In the genomic region with DNA sequence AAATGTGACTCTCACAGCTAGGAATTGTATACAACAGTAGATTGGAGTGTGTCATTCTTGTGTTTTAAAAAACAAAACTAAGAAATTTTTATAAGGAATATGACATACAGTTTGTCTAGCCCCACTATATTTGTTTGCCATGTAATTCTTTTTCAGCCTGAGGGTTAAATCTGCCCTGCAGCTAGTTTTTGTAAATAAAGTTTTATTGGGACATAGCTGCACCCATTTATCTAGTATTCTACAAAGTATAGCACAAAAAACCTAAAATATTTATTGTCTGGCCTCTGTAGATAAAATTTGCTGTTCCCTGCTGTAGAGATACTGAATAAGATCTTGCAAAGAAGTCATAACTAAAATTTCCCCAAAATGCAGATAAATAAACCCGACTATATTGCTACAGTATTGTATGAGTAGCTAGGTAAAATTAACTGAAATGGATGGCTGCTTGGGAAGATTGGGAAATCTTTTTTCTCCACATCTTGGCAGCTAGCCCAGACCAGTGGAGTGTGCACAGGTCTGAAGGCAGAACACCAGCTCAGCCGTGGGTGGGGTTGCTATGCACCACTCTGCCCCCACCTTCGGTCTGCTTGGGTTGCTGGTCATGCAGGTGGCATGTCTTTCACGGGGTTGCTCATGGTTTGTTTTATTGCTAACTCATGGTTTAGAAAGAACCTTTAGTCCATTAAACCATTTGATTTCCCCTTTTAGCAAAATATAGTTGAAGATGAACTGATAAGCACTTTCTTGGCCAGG, we compare ENCODE assay signal across 8 cellular contexts.
DNase-seq lines count a peak whose midpoint lies in the region; ATAC-seq and TF ChIP-seq lines count a peak whose summit lies in the region.

No MANE protein-coding gene starts in this region.

- H3K4me3 ChIP-seq in lung = no peak overlapping the region

- TF ChIP-seq CTCF in chondrocyte (IDR thresholded peaks at IDR 0.05) (no peak), lung (IDR thresholded peaks at IDR 0.05; ENCODE audit: control extremely low read depth, extremely low read depth) (no peak)

- no peaks in the 10 kb centered on the region for H3K36me3 Mint-ChIP-seq in chondrocyte (ENCODE audit: low read depth)

- no peaks in the 10 kb centered on the region for H3K9me3 ChIP-seq in lung (ENCODE audit: control insufficient read depth in 2 of 2, insufficient read depth in 1 of 2, low read length in 1 of 2)

- H3K27ac Mint-ChIP-seq in chondrocyte (ENCODE audit: unreplicated experiment) = peak overlapping the region; percentile 62

- H3K4me1 ChIP-seq in lung (ENCODE audit: control insufficient read depth in 2 of 2, insufficient read depth in 2 of 2, low read length in 2 of 2) = peaks cover 13% of the 10 kb centered on the region in 2 donors

- ATAC-seq in HG02588 (IDR thresholded peaks at IDR 0.05; ENCODE audit: unreplicated experiment) = peak; percentile 61
- ATAC-seq in lung (ENCODE audit: insufficient read depth, low FRiP score) = peak; percentile 86
- no peak for ATAC-seq in GM21515 (IDR thresholded peaks at IDR 0.05; ENCODE audit: unreplicated experiment)

- H3K27me3 Mint-ChIP-seq in chondrocyte (ENCODE audit: low read depth) = no peaks in the 10 kb centered on the region

- H3K4me1 Mint-ChIP-seq in chondrocyte (ENCODE audit: low read depth) = peaks cover 22% of the 10 kb centered on the region

- DNase-seq in DMS79 treated with DMSO at 0.1 percent for 48 hours (lab: John Stamatoyannopoulos, UW) = peak; percentile 81
- peak; percentile 40 to 79 for DNase-seq in NCI-H446 (lab: John Stamatoyannopoulos, UW)
- no peak for DNase-seq in chondrocyte (ENCODE audit: low spot score)
- DNase-seq in lung (ENCODE audit: low spot score) = peak; percentile 83
- DNase-seq in activated CD8-positive, alpha-beta memory T cell treated with anti-CD3 and anti-CD28 coated beads, Interleukin-2, amount 50 U/mL, for 48 hours = no peak
- DNase-seq in stimulated activated CD4-positive, alpha-beta T cell treated with anti-CD3 and anti-CD28 coated beads, Interleukin-4, amount 100 ng/mL, for 24 hours = no peak

- H3K36me3 ChIP-seq in lung (ENCODE audit: control insufficient read depth in 2 of 2, insufficient read depth in 2 of 2, low read length in 2 of 2) = peaks cover 2 to 5% of the 10 kb centered on the region in 2 donors

- H3K27ac ChIP-seq in lung (ENCODE audit: low read depth in 1 of 2, low read length in 1 of 2) = peak overlapping the region; percentile 70 to 77

- WGBS in lung, 2 donors = 13 to 29% methylated on average over 4 of the region's 4 CpGs

- no peaks in the 10 kb centered on the region for H3K9me3 Mint-ChIP-seq in chondrocyte (ENCODE audit: low read depth)

- no peak overlapping the region for H3K4me3 Mint-ChIP-seq in chondrocyte (ENCODE audit: unreplicated experiment)

- no peaks in the 10 kb centered on the region for H3K27me3 ChIP-seq in lung (ENCODE audit: control insufficient read depth, insufficient read depth)

Comparison
In these comparisons a context has a peak if more than half of its experiments do, and no peak if none do; other contexts are left out.
1. DNase-seq: peak in DMS79 treated with DMSO at 0.1 percent for 48 hours (single experiment), NCI-H446 (2 of 2) and lung (single experiment); none in chondrocyte (single experiment), activated CD8-positive, alpha-beta memory T cell treated with anti-CD3 and anti-CD28 coated beads, Interleukin-2, amount 50 U/mL, for 48 hours (single experiment) and stimulated activated CD4-positive, alpha-beta T cell treated with anti-CD3 and anti-CD28 coated beads, Interleukin-4, amount 100 ng/mL, for 24 hours (single experiment).